21 cellular contexts compared by ENCODE assay signal in the genomic region with DNA sequence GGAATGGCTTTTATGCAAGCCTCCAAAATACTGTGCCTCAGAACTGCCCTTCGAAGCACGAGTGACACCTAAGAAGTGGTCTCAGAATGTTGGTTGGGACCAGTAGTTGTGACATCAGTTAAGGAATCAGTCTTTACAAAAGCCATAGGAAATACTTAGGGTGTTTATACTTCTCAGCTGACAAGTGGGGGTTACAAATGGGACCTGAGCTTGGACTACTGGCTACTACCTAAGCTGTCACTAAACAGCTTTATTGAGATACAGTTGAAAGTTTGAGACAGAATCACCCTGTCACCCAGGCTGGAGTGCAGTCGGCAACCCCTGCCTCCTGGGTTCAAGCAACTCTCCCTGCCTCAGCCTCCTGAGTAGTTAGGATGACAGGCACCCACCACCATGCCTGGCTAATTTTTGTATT. TPM values are rescaled to one million over a fixed set of nuclear protein-coding genes. Genes with fewer than 3 reads are reported as not detected.
A peak's percentile ranks its signal among the peaks of the same experiment; 100 is the strongest.
DNase-seq lines count a peak whose midpoint lies in the region; ATAC-seq, FAIRE-seq and TF ChIP-seq lines count a peak whose summit lies in the region.
"Had no signal": no experiment of that assay in that cellular context is flagged by ENCODE, and none has a peak within 500 bp of the region (broad histone marks: within the 10 kb centered on the region; RNA-seq: fewer than 3 reads in every experiment).

No MANE protein-coding gene starts in this region.

- no peak overlapping the region for H3K9ac ChIP-seq in GM12878 (ENCODE audit: control insufficient read depth, insufficient read depth, low read length)

- WGBS in GM12878 (ENCODE audit: insufficient coverage, insufficient replicate concordance, low lambda C conversion rate, missing lambda C conversion rate) = 100% methylated on average over 3 of the region's 3 CpGs

- FAIRE-seq in GM12878 (lab: Jason Lieb, UNC) = no peak
- FAIRE-seq: D721Med, GM18507, H54, pancreas had no signal

- no peaks in the 10 kb centered on the region for H3K9me3 ChIP-seq in GM12878 (replicated peaks; ENCODE audit: control insufficient read depth, insufficient read depth, low read length)
- H3K9me3 ChIP-seq: pancreas, testis had no signal

- H3K4me3 Mint-ChIP-seq in stimulated activated naive CD8-positive, alpha-beta T cell treated with anti-CD3 and anti-CD28 coated beads, Interleukin-15, Interleukin-2, amounts not matched to agents 100 ng/mL and 50 ng/mL, for 24 hours = peak overlapping the region; percentile 22
- H3K4me3 Mint-ChIP-seq in activated T-helper 1 cell treated with anti-CD3 and anti-CD28 coated beads, Interleukin-12 subunit alpha, Interleukin-12 subunit beta, Interleukin-2, Interleukin-4 antibody, amounts not matched to agents 30 ng/mL and 10 ng/mL and 1 ng/mL, durations not matched to agents 14 hours and 24 hours and 36 hours = no peak overlapping the region

- peaks cover 29% of the 10 kb centered on the region for H3K79me2 ChIP-seq in GM12878 (ENCODE audit: control insufficient read depth, insufficient read depth, low read length)

- no peak overlapping the region for H3K4me3 ChIP-seq in GM12878
- H3K4me3 ChIP-seq: pancreas, testis had no signal

- no TSS peak for BruUV-seq in GM12878 (replicated peaks; lab: Mats Ljungman, UMichigan)

- no peak for TF ChIP-seq EP300 in GM12878 (IDR thresholded peaks at IDR 0.05; ENCODE audit: borderline replicate concordance in 1 of 2, control insufficient read depth in 1 of 2, low read depth in 2 of 2, low read length in 2 of 2)

- ATAC-seq in stimulated activated naive CD8-positive, alpha-beta T cell treated with anti-CD3 and anti-CD28 coated beads, Interleukin-15, Interleukin-2, amounts not matched to agents 100 U/mL and 50 U/mL, for 24 hours = no peak
- no peak for ATAC-seq in GM12878
- no peak for ATAC-seq in GM21825 (IDR thresholded peaks at IDR 0.05; ENCODE audit: unreplicated experiment)
- ATAC-seq: left ventricle myocardium superior, pancreas had no signal

- DNase-seq in stimulated activated naive CD8-positive, alpha-beta T cell treated with anti-CD3 and anti-CD28 coated beads, Interleukin-15, Interleukin-2, amounts not matched to agents 100 U/mL and 50 U/mL, for 24 hours = no peak
- DNase-seq in MV-4-11 (lab: John Stamatoyannopoulos, UW) (peak; percentile 4), GM12878 (ENCODE audit: low read depth, low spot score) (no peak), dermis blood vessel endothelial cell (no peak)
- DNase-seq in activated T-helper 1 cell treated with anti-CD3 and anti-CD28 coated beads, Interleukin-12 subunit alpha, Interleukin-12 subunit beta, Interleukin-2, Interleukin-4 antibody, amounts not matched to agents 30 ng/mL and 10 ng/mL and 1 ng/mL, durations not matched to agents 14 hours and 24 hours and 36 hours (ENCODE audit: low spot score) = no peak
- DNase-seq: activated CD4-positive, alpha-beta T cell treated with anti-CD3 and anti-CD28 coated beads, Interleukin-2, amount 50 U/mL, for 4 hours; effector CD4-positive, alpha-beta T cell; left ventricle myocardium superior; NCI-H2029; testis had no signal

- TF ChIP-seq CTCF in GM12878 (IDR thresholded peaks at IDR 0.05 in 2 of 3, conservative IDR thresholded peaks at IDR 0.05 in 1 of 3; ENCODE audit: control insufficient read depth in 2 of 3, extremely low read depth in 1 of 3, insufficient read depth in 1 of 3, low read depth in 3 of 3, low read length in 3 of 3) = no peak

- no peak; the same call in 1 of the 2 replicates for TF ChIP-seq POLR2A in GM12878 (IDR thresholded peaks at IDR 0.05; ENCODE audit: low read depth, low read length)

- peak overlapping the region; percentile 71 for H3K27ac Mint-ChIP-seq in stimulated activated naive CD8-positive, alpha-beta T cell treated with anti-CD3 and anti-CD28 coated beads, Interleukin-15, Interleukin-2, amounts not matched to agents 100 ng/mL and 50 ng/mL, for 24 hours
- H3K27ac Mint-ChIP-seq in activated T-helper 1 cell treated with anti-CD3 and anti-CD28 coated beads, Interleukin-12 subunit alpha, Interleukin-12 subunit beta, Interleukin-2, Interleukin-4 antibody, amounts not matched to agents 30 ng/mL and 10 ng/mL and 1 ng/mL, durations not matched to agents 14 hours and 24 hours and 36 hours = no peak overlapping the region

- H3K27me3 Mint-ChIP-seq in stimulated activated naive CD8-positive, alpha-beta T cell treated with anti-CD3 and anti-CD28 coated beads, Interleukin-15, Interleukin-2, amounts not matched to agents 100 ng/mL and 50 ng/mL, for 24 hours = no peaks in the 10 kb centered on the region
- peaks cover 3% of the 10 kb centered on the region for H3K27me3 Mint-ChIP-seq in activated T-helper 1 cell treated with anti-CD3 and anti-CD28 coated beads, Interleukin-12 subunit alpha, Interleukin-12 subunit beta, Interleukin-2, Interleukin-4 antibody, amounts not matched to agents 30 ng/mL and 10 ng/mL and 1 ng/mL, durations not matched to agents 14 hours and 24 hours and 36 hours (ENCODE audit: insufficient read depth)

- H3K4me2 ChIP-seq in GM12878 (ENCODE audit: control insufficient read depth, insufficient read depth) = no peak overlapping the region

- no peak overlapping the region for H2AFZ ChIP-seq in GM12878 (ENCODE audit: control insufficient read depth, low read depth, low read length)

- H3K27me3 ChIP-seq in GM12878 (replicated peaks in 1 of 2; ENCODE audit: control insufficient read depth in 2 of 2, insufficient read depth in 2 of 2, low read length in 1 of 2) = peaks cover 0 to under 1% of the 10 kb centered on the region in 2 experiments; a peak in 1 of 4 replicates
- H3K27me3 ChIP-seq: pancreas, testis had no signal

- no peak for TF ChIP-seq RAD21 in GM12878 (IDR thresholded peaks at IDR 0.05; ENCODE audit: insufficient read depth, low read depth, low read length)

- peaks cover 68% of the 10 kb centered on the region for H3K4me1 Mint-ChIP-seq in stimulated activated naive CD8-positive, alpha-beta T cell treated with anti-CD3 and anti-CD28 coated beads, Interleukin-15, Interleukin-2, amounts not matched to agents 100 ng/mL and 50 ng/mL, for 24 hours (ENCODE audit: low read depth)
- H3K4me1 Mint-ChIP-seq in activated T-helper 1 cell treated with anti-CD3 and anti-CD28 coated beads, Interleukin-12 subunit alpha, Interleukin-12 subunit beta, Interleukin-2, Interleukin-4 antibody, amounts not matched to agents 30 ng/mL and 10 ng/mL and 1 ng/mL, durations not matched to agents 14 hours and 24 hours and 36 hours (ENCODE audit: low read depth) = peaks cover 31% of the 10 kb centered on the region

- RAD21 ChIA-PET in GM12878 (lab: Charles Lee; ENCODE audit: unreplicated experiment) = interaction anchor here (1.1 to 6.1 kb wide), 3 partner anchors 30 to 68 kb away, joined by 3 to 160 read pairs (median 90); no protein-coding TSS in a partner anchor

- POLR2A ChIA-PET in GM12878 (lab: Charles Lee) = interaction anchor here (0.6 to 2.2 kb wide), 5 partner anchors 26 to 989 kb away, joined by 3 to 10 read pairs (median 4); no protein-coding TSS in a partner anchor

- peaks cover 39% of the 10 kb centered on the region for H3K4me1 ChIP-seq in GM12878 (ENCODE audit: control insufficient read depth, insufficient read depth, low read length)

- H3K27ac ChIP-seq in GM12878 (ENCODE audit: control insufficient read depth, insufficient read depth) = no peak overlapping the region
- H3K27ac ChIP-seq: pancreas, testis had no signal

- SMC1A ChIA-PET in GM12878 (lab: Charles Lee; ENCODE audit: uncharacterized antibody, unreplicated experiment) = interaction anchor here (1.4 to 5.0 kb wide), 2 partner anchors 39 to 40 kb away, joined by 5 to 76 read pairs; no protein-coding TSS in a partner anchor

- peaks cover 5% of the 10 kb centered on the region; the same call in 1 of the 2 replicates for H4K20me1 ChIP-seq in GM12878 (ENCODE audit: control insufficient read depth, insufficient read depth)

- in situ Hi-C loops in GM12878 (cut with MboI) = loop anchor here (5.0 kb wide), 1 partner anchor 37 kb away; no protein-coding TSS in a partner anchor

- no peaks in the 10 kb centered on the region for H3K9me3 Mint-ChIP-seq in stimulated activated naive CD8-positive, alpha-beta T cell treated with anti-CD3 and anti-CD28 coated beads, Interleukin-15, Interleukin-2, amounts not matched to agents 100 ng/mL and 50 ng/mL, for 24 hours
- H3K9me3 Mint-ChIP-seq in activated T-helper 1 cell treated with anti-CD3 and anti-CD28 coated beads, Interleukin-12 subunit alpha, Interleukin-12 subunit beta, Interleukin-2, Interleukin-4 antibody, amounts not matched to agents 30 ng/mL and 10 ng/mL and 1 ng/mL, durations not matched to agents 14 hours and 24 hours and 36 hours = no peaks in the 10 kb centered on the region

- CTCF ChIA-PET in GM12878 (lab: Yijun Ruan, JAX) = interaction anchor here (1.2 to 10.9 kb wide), 5 partner anchors 10 to 223 kb away, joined by 3 to 658 read pairs (median 5); no protein-coding TSS in a partner anchor

- peaks cover 50% of the 10 kb centered on the region for H3K36me3 Mint-ChIP-seq in stimulated activated naive CD8-positive, alpha-beta T cell treated with anti-CD3 and anti-CD28 coated beads, Interleukin-15, Interleukin-2, amounts not matched to agents 100 ng/mL and 50 ng/mL, for 24 hours (ENCODE audit: low read depth)
- peaks cover 43% of the 10 kb centered on the region for H3K36me3 Mint-ChIP-seq in activated T-helper 1 cell treated with anti-CD3 and anti-CD28 coated beads, Interleukin-12 subunit alpha, Interleukin-12 subunit beta, Interleukin-2, Interleukin-4 antibody, amounts not matched to agents 30 ng/mL and 10 ng/mL and 1 ng/mL, durations not matched to agents 14 hours and 24 hours and 36 hours (ENCODE audit: low read depth)

- peaks cover 15 to 28% of the 10 kb centered on the region in 2 experiments for H3K36me3 ChIP-seq in GM12878 (ENCODE audit: control insufficient read depth in 2 of 2, insufficient read depth in 2 of 2, low read length in 1 of 2)

- intact Hi-C loops in GM12878 (cut with micrococcal nuclease; ENCODE audit: unreplicated experiment) = no loop called here
- intact Hi-C loops in activated T-helper 1 cell treated with anti-CD3 and anti-CD28 coated beads, Interleukin-12 subunit alpha, Interleukin-12 subunit beta, Interleukin-2, Interleukin-4 antibody, amounts not matched to agents 30 ng/mL and 10 ng/mL and 1 ng/mL, durations not matched to agents 14 hours and 24 hours and 36 hours (cut with micrococcal nuclease) = loop anchor here (5.0 to 10.0 kb wide), 2 partner anchors 197 to 420 kb away; partner anchors contain the start of genes FBXL20 and PPP1R1B

RNA-seq across cellular contexts. Expression of gene RPL19, which starts 5.0 kb away (rescaled TPM):
- total RNA-seq in GM12878 (2013; cell fraction: nucleolus; rRNA removed) = 258 and 286 TPM in 2 replicates
- total RNA-seq in GM12878 (2014; rRNA removed) (3,345 and 3,660 TPM in 2 replicates), GM12878 (2014; rRNA removed; fragmentation: Illumina TruSeq; extraction: Trizol) (4,424 and 4,557 TPM in 2 replicates), GM12878 (2021) (2,884 and 2,984 TPM in 2 replicates), dermis blood vessel endothelial cell (1,928 and 2,101 TPM in 2 replicates)
- polyA plus RNA-seq in GM12878 (2011; ENCODE audit: low read depth) = 2,420 TPM
- polyA plus RNA-seq in GM12878 (2011; rRNA removed) (2,325 and 2,496 TPM in 2 replicates), GM12878 (2014; fragmentation: Illumina TruSeq; extraction: Trizol) (2,387 and 5,536 TPM in 2 replicates), GM12878 (2014; fragmentation: Nextera tagmentation; extraction: Ambion mirVana) (1,000 to 10,000 TPM; 4,826 to 5,082 TPM), GM12878 (2014; rRNA removed) (4,304 and 4,328 TPM in 2 replicates), GM12878 (2016; fragmentation: Nextera tagmentation; extraction: Ambion mirVana) (1,000 to 10,000 TPM; 1,862 to 1,965 TPM)
- polyA plus RNA-seq in GM12878 (2011; cell fraction: cytosol; rRNA removed) = 3,209 and 3,744 TPM in 2 replicates
- 1,169 and 1,252 TPM in 2 replicates for polyA plus RNA-seq in GM12878 (2011; cell fraction: nucleus; rRNA removed)
- polyA plus RNA-seq in GM12878 (2012) = 3,096 and 4,247 TPM in 2 replicates
- 917 and 1,360 TPM in 2 replicates for polyA minus RNA-seq in GM12878 (2011; rRNA and poly(A)+ RNA removed)
- 437 and 484 TPM in 2 replicates for polyA minus RNA-seq in GM12878 (2011; cell fraction: cytosol; rRNA and poly(A)+ RNA removed)
- 126 and 168 TPM in 2 replicates for polyA minus RNA-seq in GM12878 (2011; cell fraction: nucleus; rRNA and poly(A)+ RNA removed)
- total RNA-seq in activated T-helper 1 cell treated with anti-CD3 and anti-CD28 coated beads, Interleukin-12 subunit alpha, Interleukin-12 subunit beta, Interleukin-2, Interleukin-4 antibody, amounts not matched to agents 30 ng/mL and 10 ng/mL and 1 ng/mL, durations not matched to agents 14 hours and 24 hours and 36 hours = 2,114 and 2,133 TPM in 2 replicates

RNA-seq across cellular contexts. Expression of gene CACNB1, which starts 7.7 kb away (rescaled TPM):
- 33.2 and 35.6 TPM in 2 replicates for total RNA-seq in GM12878 (2013; cell fraction: nucleolus; rRNA removed)
- total RNA-seq in GM12878 (2014; rRNA removed) (6.2 and 8.7 TPM in 2 replicates), GM12878 (2014; rRNA removed; fragmentation: Illumina TruSeq; extraction: Trizol) (2.3 and 4.3 TPM in 2 replicates), GM12878 (2021) (10.1 and 15.6 TPM in 2 replicates), dermis blood vessel endothelial cell (1.0 and 2.8 TPM in 2 replicates)
- polyA plus RNA-seq in GM12878 (2011; ENCODE audit: low read depth) = 9.6 TPM
- polyA plus RNA-seq in GM12878 (2011; rRNA removed) (3.6 and 8.0 TPM in 2 replicates), GM12878 (2014; fragmentation: Illumina TruSeq; extraction: Trizol) (3.8 and 6.3 TPM in 2 replicates), GM12878 (2014; fragmentation: Nextera tagmentation; extraction: Ambion mirVana) (under 1 TPM; 0.06 to 0.18 TPM), GM12878 (2014; rRNA removed) (12.6 and 14.1 TPM in 2 replicates), GM12878 (2016; fragmentation: Nextera tagmentation; extraction: Ambion mirVana) (1 to 10 TPM; 4.7 to 6.5 TPM)
- polyA plus RNA-seq in GM12878 (2011; cell fraction: cytosol; rRNA removed) = 6.3 and 7.0 TPM in 2 replicates
- 38.2 and 38.3 TPM in 2 replicates for polyA plus RNA-seq in GM12878 (2011; cell fraction: nucleus; rRNA removed)
- 4.2 and 4.6 TPM in 2 replicates for polyA plus RNA-seq in GM12878 (2012)
- 33.6 TPM in 2 replicates for polyA minus RNA-seq in GM12878 (2011; rRNA and poly(A)+ RNA removed)
- polyA minus RNA-seq in GM12878 (2011; cell fraction: cytosol; rRNA and poly(A)+ RNA removed) = 4.1 and 4.9 TPM in 2 replicates
- polyA minus RNA-seq in GM12878 (2011; cell fraction: nucleus; rRNA and poly(A)+ RNA removed) = 19.9 and 28.1 TPM in 2 replicates
- total RNA-seq in activated T-helper 1 cell treated with anti-CD3 and anti-CD28 coated beads, Interleukin-12 subunit alpha, Interleukin-12 subunit beta, Interleukin-2, Interleukin-4 antibody, amounts not matched to agents 30 ng/mL and 10 ng/mL and 1 ng/mL, durations not matched to agents 14 hours and 24 hours and 36 hours = 21.8 and 22.3 TPM in 2 replicates

RNA-seq across cellular contexts. Expression of gene STAC2, which starts 20.6 kb away (rescaled TPM):
- not detected in 2 replicates for total RNA-seq in GM12878 (2013; cell fraction: nucleolus; rRNA removed)
- total RNA-seq in GM12878 (2014; rRNA removed) (not detected in 2 replicates), GM12878 (2014; rRNA removed; fragmentation: Illumina TruSeq; extraction: Trizol) (0.04 TPM in 1 of 2 replicates, not detected in the other), GM12878 (2021) (not detected in 2 replicates), dermis blood vessel endothelial cell (0.05 and 0.34 TPM in 2 replicates)
- not detected for polyA plus RNA-seq in GM12878 (2011; ENCODE audit: low read depth)
- polyA plus RNA-seq in GM12878 (2011; rRNA removed) (not detected in 2 replicates), GM12878 (2014; fragmentation: Illumina TruSeq; extraction: Trizol) (not detected in 2 replicates), GM12878 (2014; fragmentation: Nextera tagmentation; extraction: Ambion mirVana) (not detected), GM12878 (2014; rRNA removed) (not detected in 2 replicates), GM12878 (2016; fragmentation: Nextera tagmentation; extraction: Ambion mirVana) (not detected)
- polyA plus RNA-seq in GM12878 (2011; cell fraction: cytosol; rRNA removed) = not detected in 2 replicates
- not detected in 2 replicates for polyA plus RNA-seq in GM12878 (2011; cell fraction: nucleus; rRNA removed)
- polyA plus RNA-seq in GM12878 (2012) = 0.04 TPM in 1 of 2 replicates, not detected in the other
- not detected in 2 replicates for polyA minus RNA-seq in GM12878 (2011; rRNA and poly(A)+ RNA removed)
- polyA minus RNA-seq in GM12878 (2011; cell fraction: cytosol; rRNA and poly(A)+ RNA removed) = not detected in 2 replicates
- not detected in 2 replicates for polyA minus RNA-seq in GM12878 (2011; cell fraction: nucleus; rRNA and poly(A)+ RNA removed)
- 0.08 TPM in 1 of 2 replicates, not detected in the other for total RNA-seq in activated T-helper 1 cell treated with anti-CD3 and anti-CD28 coated beads, Interleukin-12 subunit alpha, Interleukin-12 subunit beta, Interleukin-2, Interleukin-4 antibody, amounts not matched to agents 30 ng/mL and 10 ng/mL and 1 ng/mL, durations not matched to agents 14 hours and 24 hours and 36 hours
- total RNA-seq: fibroblast of lung, HT1080, NCI-H460, SK-MEL-5 had no signal

RNA-seq across cellular contexts. Expression of gene ARL5C, which starts 39.2 kb away (rescaled TPM):
- total RNA-seq in GM12878 (2013; cell fraction: nucleolus; rRNA removed) = not detected in 2 replicates
- total RNA-seq in GM12878 (2014; rRNA removed) (not detected in 2 replicates), GM12878 (2014; rRNA removed; fragmentation: Illumina TruSeq; extraction: Trizol) (not detected in 2 replicates), GM12878 (2021) (not detected in 2 replicates), dermis blood vessel endothelial cell (not detected in 2 replicates)
- polyA plus RNA-seq in GM12878 (2011; ENCODE audit: low read depth) = not detected
- polyA plus RNA-seq in GM12878 (2011; rRNA removed) (not detected in 2 replicates), GM12878 (2014; fragmentation: Illumina TruSeq; extraction: Trizol) (not detected in 2 replicates), GM12878 (2014; fragmentation: Nextera tagmentation; extraction: Ambion mirVana) (not detected), GM12878 (2014; rRNA removed) (not detected in 2 replicates), GM12878 (2016; fragmentation: Nextera tagmentation; extraction: Ambion mirVana) (not detected)
- not detected in 2 replicates for polyA plus RNA-seq in GM12878 (2011; cell fraction: cytosol; rRNA removed)
- 0.29 TPM in 1 of 2 replicates, not detected in the other for polyA plus RNA-seq in GM12878 (2011; cell fraction: nucleus; rRNA removed)
- 0.04 TPM in 1 of 2 replicates, not detected in the other for polyA plus RNA-seq in GM12878 (2012)
- polyA minus RNA-seq in GM12878 (2011; rRNA and poly(A)+ RNA removed) = not detected in 2 replicates
- polyA minus RNA-seq in GM12878 (2011; cell fraction: cytosol; rRNA and poly(A)+ RNA removed) = not detected in 2 replicates
- not detected in 2 replicates for polyA minus RNA-seq in GM12878 (2011; cell fraction: nucleus; rRNA and poly(A)+ RNA removed)
- total RNA-seq in activated T-helper 1 cell treated with anti-CD3 and anti-CD28 coated beads, Interleukin-12 subunit alpha, Interleukin-12 subunit beta, Interleukin-2, Interleukin-4 antibody, amounts not matched to agents 30 ng/mL and 10 ng/mL and 1 ng/mL, durations not matched to agents 14 hours and 24 hours and 36 hours = not detected in 2 replicates
- total RNA-seq: fibroblast of lung, HT1080, left ventricle myocardium superior, M059J, NCI-H460, SK-MEL-5, testis had no signal
- polyA plus RNA-seq: fibroblast of lung had no signal

RNA-seq across cellular contexts. Expression of gene PLXDC1, which starts 53.7 kb away (rescaled TPM):
- 1.2 and 1.8 TPM in 2 replicates for total RNA-seq in GM12878 (2013; cell fraction: nucleolus; rRNA removed)
- not detected in 2 replicates for total RNA-seq in GM12878 (2014; rRNA removed)
- not detected in 2 replicates for total RNA-seq in GM12878 (2014; rRNA removed; fragmentation: Illumina TruSeq; extraction: Trizol)
- not detected in 2 replicates for total RNA-seq in GM12878 (2021)
- polyA plus RNA-seq in GM12878 (2011; ENCODE audit: low read depth) = not detected
- polyA plus RNA-seq in GM12878 (2011; rRNA removed) = 0.16 and 0.22 TPM in 2 replicates
- 0.04 and 0.23 TPM in 2 replicates for polyA plus RNA-seq in GM12878 (2011; cell fraction: cytosol; rRNA removed)
- polyA plus RNA-seq in GM12878 (2011; cell fraction: nucleus; rRNA removed) = 0.45 and 0.63 TPM in 2 replicates
- polyA plus RNA-seq in GM12878 (2012) = 0.22 and 0.28 TPM in 2 replicates
- 0.03 TPM in 1 of 2 replicates, not detected in the other for polyA plus RNA-seq in GM12878 (2014; fragmentation: Illumina TruSeq; extraction: Trizol)
- not detected for polyA plus RNA-seq in GM12878 (2014; fragmentation: Nextera tagmentation; extraction: Ambion mirVana)
- polyA plus RNA-seq in GM12878 (2014; rRNA removed) = not detected in 2 replicates
- under 1 TPM in 1 of 2 experiments, not detected in 1; 0.30 TPM for polyA plus RNA-seq in GM12878 (2016; fragmentation: Nextera tagmentation; extraction: Ambion mirVana)
- polyA minus RNA-seq in GM12878 (2011; rRNA and poly(A)+ RNA removed) = not detected in 2 replicates
- polyA minus RNA-seq in GM12878 (2011; cell fraction: cytosol; rRNA and poly(A)+ RNA removed) = not detected in 2 replicates
- polyA minus RNA-seq in GM12878 (2011; cell fraction: nucleus; rRNA and poly(A)+ RNA removed) = not detected in 2 replicates
- 0.60 TPM in 1 of 2 replicates, not detected in the other for total RNA-seq in activated T-helper 1 cell treated with anti-CD3 and anti-CD28 coated beads, Interleukin-12 subunit alpha, Interleukin-12 subunit beta, Interleukin-2, Interleukin-4 antibody, amounts not matched to agents 30 ng/mL and 10 ng/mL and 1 ng/mL, durations not matched to agents 14 hours and 24 hours and 36 hours
- total RNA-seq in dermis blood vessel endothelial cell = not detected in 2 replicates
